Comparison of ENCODE assay signal across 20 cellular contexts in the genomic region with DNA sequence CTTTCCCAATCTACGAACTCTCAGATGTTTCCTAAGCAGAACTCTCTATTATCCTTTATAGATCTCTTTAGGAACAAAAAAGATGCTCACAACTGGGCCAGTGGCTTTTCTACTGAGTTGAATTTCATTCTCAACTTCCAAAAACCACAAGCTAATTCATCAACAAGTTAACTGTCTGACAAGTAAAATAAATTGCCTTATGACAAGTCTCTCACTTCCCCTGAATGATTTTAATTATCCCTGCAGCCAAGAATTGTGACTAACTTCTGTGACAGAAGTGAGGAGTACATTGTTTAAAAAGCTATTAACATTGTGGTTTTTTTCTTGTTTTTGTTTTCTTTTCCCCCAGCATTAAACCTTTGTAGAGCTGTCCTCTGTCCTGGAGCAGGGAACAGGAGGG.
DNase-seq lines count a peak whose midpoint lies in the region; ATAC-seq, FAIRE-seq and TF ChIP-seq lines count a peak whose summit lies in the region.
"Had no signal": no experiment of that assay in that cellular context is flagged by ENCODE, and none has a peak within 500 bp of the region (broad histone marks: within the 10 kb centered on the region; RNA-seq: fewer than 3 reads in every experiment).

No MANE protein-coding gene starts in this region.

- peaks cover 5% of the 10 kb centered on the region for H3K9me3 Mint-ChIP-seq in activated CD4-positive, alpha-beta T cell treated with anti-CD3 and anti-CD28 coated beads for 36 hours (ENCODE audit: low read depth)

- CTCF ChIA-PET in K562 (lab: Yijun Ruan, JAX; ENCODE audit: low intra/inter-chr PET ratio) = no interaction called here
- CTCF ChIA-PET in activated CD4-positive, alpha-beta T cell treated with anti-CD3 and anti-CD28 coated beads for 36 hours (lab: Charles Lee) = no interaction called here

- no peaks in the 10 kb centered on the region for H3K9me1 ChIP-seq in K562 (ENCODE audit: control insufficient read depth, insufficient read depth, low read length)

- DNase-seq in Caki2 (ENCODE audit: low read depth) (peak; percentile 2), NOMO-1 treated with DMSO at 0.1 percent for 48 hours (lab: John Stamatoyannopoulos, UW; ENCODE audit: unreplicated experiment) (peak; percentile 62), K562 (ENCODE audit: extremely low read depth in 1 of 4, low spot score in 3 of 4) (no peak), left kidney (ENCODE audit: low read depth, low spot score) (peak; percentile 42), T1000 (lab: John Stamatoyannopoulos, UW) (no peak), cerebellar cortex (ENCODE audit: low spot score) (no peak), HK-2 (ENCODE audit: unreplicated experiment) (no peak)
- no peak for DNase-seq in activated CD4-positive, alpha-beta T cell treated with anti-CD3 and anti-CD28 coated beads for 36 hours
- DNase-seq: Calu3; CD4-positive, alpha-beta memory T cell; DMS53; DND-41; GM23248 had no signal

- no peak for TF ChIP-seq EP300 in K562 (IDR thresholded peaks at IDR 0.05; ENCODE audit: low read length)

- H3K4me3 ChIP-seq in K562 = no peak overlapping the region
- H3K4me3 ChIP-seq: BLaER1, GM23248, HAP-1 had no signal

- TF ChIP-seq CTCF in K562 (IDR thresholded peaks at IDR 0.05 in 2 of 3, conservative IDR thresholded peaks at IDR 0.05 in 1 of 3; ENCODE audit: insufficient read depth in 2 of 3, low read depth in 1 of 3, low read length in 3 of 3) = no peak

- in situ Hi-C loops in Caki2 (cut with HindIII; ENCODE audit: low pct_unique_long_range_greater_than_20kb, low sequenced_read_pairs) (no loop called here), K562 (cut with MboI) (no loop called here)

- H3K36me3 Mint-ChIP-seq in activated CD4-positive, alpha-beta T cell treated with anti-CD3 and anti-CD28 coated beads for 36 hours (ENCODE audit: low read depth) = no peaks in the 10 kb centered on the region
- H3K36me3 Mint-ChIP-seq: CD14-positive monocyte; CD4-positive, alpha-beta memory T cell had no signal

- no peak for TF ChIP-seq RAD21 in K562 (CRISPR knock-in tag; conservative IDR thresholded peaks at IDR 0.05 in 1 of 2, IDR thresholded peaks at IDR 0.05 in 1 of 2)

- no peaks in the 10 kb centered on the region for H3K4me1 ChIP-seq in K562 (replicated peaks in 1 of 2; ENCODE audit: control insufficient read depth in 2 of 2, insufficient read depth in 2 of 2, low read length in 2 of 2)
- H3K4me1 ChIP-seq: BLaER1, HAP-1 had no signal

- no peak overlapping the region for H3K27ac Mint-ChIP-seq in activated CD4-positive, alpha-beta T cell treated with anti-CD3 and anti-CD28 coated beads for 36 hours
- H3K27ac Mint-ChIP-seq: CD14-positive monocyte; CD4-positive, alpha-beta memory T cell had no signal

- BruUV-seq in K562 (replicated peaks; lab: Mats Ljungman, UMichigan) = no TSS peak

- no peak overlapping the region for H3K4me2 ChIP-seq in K562 (ENCODE audit: insufficient read depth, low read length)
- H3K4me2 ChIP-seq: BLaER1 had no signal

- no peaks in the 10 kb centered on the region for H3K9me3 ChIP-seq in K562 (replicated peaks; ENCODE audit: control insufficient read depth, insufficient read depth, low read depth, low read length)
- H3K9me3 ChIP-seq: BLaER1, HAP-1 had no signal

- no peaks in the 10 kb centered on the region for H3K27me3 Mint-ChIP-seq in activated CD4-positive, alpha-beta T cell treated with anti-CD3 and anti-CD28 coated beads for 36 hours
- H3K27me3 Mint-ChIP-seq: CD4-positive, alpha-beta memory T cell had no signal

- H3K9ac ChIP-seq in K562 (ENCODE audit: insufficient read depth in 1 of 2, low read depth in 2 of 2, low read length in 2 of 2) = no peak overlapping the region
- H3K9ac ChIP-seq: BLaER1, GM23248 had no signal

- POLR2A ChIA-PET in K562 (lab: Yijun Ruan, JAX) = interaction anchor here (0.9 kb wide), 1 partner anchor 16 kb away, joined by 3 read pairs; no protein-coding TSS in a partner anchor
- POLR2A ChIA-PET in activated CD4-positive, alpha-beta T cell treated with anti-CD3 and anti-CD28 coated beads for 36 hours (lab: Charles Lee) = no interaction called here

- no peaks in the 10 kb centered on the region for H3K79me2 ChIP-seq in K562 (ENCODE audit: control insufficient read depth, insufficient read depth, low read length)

- no peaks in the 10 kb centered on the region for H3K27me3 ChIP-seq in K562 (ENCODE audit: control insufficient read depth in 2 of 2, insufficient read depth in 2 of 2, low read length in 2 of 2)
- H3K27me3 ChIP-seq: BLaER1 had no signal

- intact Hi-C loops in K562 (cut with micrococcal nuclease) = no loop called here
- intact Hi-C loops in activated CD4-positive, alpha-beta T cell treated with anti-CD3 and anti-CD28 coated beads for 36 hours (cut with DNase I, micrococcal nuclease) = no loop called here

- TF ChIP-seq POLR2A in K562 (conservative IDR thresholded peaks at IDR 0.05) = no peak

- no peak overlapping the region for H3K27ac ChIP-seq in K562 (ENCODE audit: extremely low read depth, low read depth, low read length)
- H3K27ac ChIP-seq: 22Rv1, BLaER1, GM23248 had no signal

- H2AFZ ChIP-seq in K562 (ENCODE audit: low read depth, low read length) = no peak overlapping the region
- H2AFZ ChIP-seq: GM23248 had no signal

- no peaks in the 10 kb centered on the region for H3K36me3 ChIP-seq in K562 (ENCODE audit: control insufficient read depth, insufficient read depth, low read length)
- H3K36me3 ChIP-seq: BLaER1, HAP-1 had no signal

- ATAC-seq in K562 = no peak
- no peak for ATAC-seq in activated CD4-positive, alpha-beta T cell treated with anti-CD3 and anti-CD28 coated beads for 36 hours

- WGBS in K562 (ENCODE audit: insufficient coverage, low coverage, missing lambda C conversion rate) = 23% methylated on average over 1 of the region's 1 CpG

- H4K20me1 ChIP-seq in K562 (replicated peaks; ENCODE audit: control insufficient read depth, insufficient read depth, low read length) = no peaks in the 10 kb centered on the region
- H4K20me1 ChIP-seq: BLaER1 had no signal

- no peak overlapping the region for H3K4me3 Mint-ChIP-seq in activated CD4-positive, alpha-beta T cell treated with anti-CD3 and anti-CD28 coated beads for 36 hours
- H3K4me3 Mint-ChIP-seq: CD14-positive monocyte; CD4-positive, alpha-beta memory T cell had no signal

- FAIRE-seq in K562 (lab: Jason Lieb, UNC) = no peak
- FAIRE-seq: G401.6, GM12891, GM19239 had no signal

- H3K4me1 Mint-ChIP-seq in activated CD4-positive, alpha-beta T cell treated with anti-CD3 and anti-CD28 coated beads for 36 hours = no peaks in the 10 kb centered on the region
- H3K4me1 Mint-ChIP-seq: CD4-positive, alpha-beta memory T cell had no signal

TF ChIP-seq in K562, 482 proteins besides CTCF, POLR2A, EP300 and RAD21 (continues in another document):
- TF ChIP-seq, protein P1, sequence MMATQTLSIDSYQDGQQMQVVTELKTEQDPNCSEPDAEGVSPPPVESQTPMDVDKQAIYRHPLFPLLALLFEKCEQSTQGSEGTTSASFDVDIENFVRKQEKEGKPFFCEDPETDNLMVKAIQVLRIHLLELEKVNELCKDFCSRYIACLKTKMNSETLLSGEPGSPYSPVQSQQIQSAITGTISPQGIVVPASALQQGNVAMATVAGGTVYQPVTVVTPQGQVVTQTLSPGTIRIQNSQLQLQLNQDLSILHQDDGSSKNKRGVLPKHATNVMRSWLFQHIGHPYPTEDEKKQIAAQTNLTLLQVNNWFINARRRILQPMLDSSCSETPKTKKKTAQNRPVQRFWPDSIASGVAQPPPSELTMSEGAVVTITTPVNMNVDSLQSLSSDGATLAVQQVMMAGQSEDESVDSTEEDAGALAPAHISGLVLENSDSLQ (IDR thresholded peaks at IDR 0.05) = peak; percentile 44; the same call in 1 of the 2 replicates
- TF ChIP-seq, protein P2, sequence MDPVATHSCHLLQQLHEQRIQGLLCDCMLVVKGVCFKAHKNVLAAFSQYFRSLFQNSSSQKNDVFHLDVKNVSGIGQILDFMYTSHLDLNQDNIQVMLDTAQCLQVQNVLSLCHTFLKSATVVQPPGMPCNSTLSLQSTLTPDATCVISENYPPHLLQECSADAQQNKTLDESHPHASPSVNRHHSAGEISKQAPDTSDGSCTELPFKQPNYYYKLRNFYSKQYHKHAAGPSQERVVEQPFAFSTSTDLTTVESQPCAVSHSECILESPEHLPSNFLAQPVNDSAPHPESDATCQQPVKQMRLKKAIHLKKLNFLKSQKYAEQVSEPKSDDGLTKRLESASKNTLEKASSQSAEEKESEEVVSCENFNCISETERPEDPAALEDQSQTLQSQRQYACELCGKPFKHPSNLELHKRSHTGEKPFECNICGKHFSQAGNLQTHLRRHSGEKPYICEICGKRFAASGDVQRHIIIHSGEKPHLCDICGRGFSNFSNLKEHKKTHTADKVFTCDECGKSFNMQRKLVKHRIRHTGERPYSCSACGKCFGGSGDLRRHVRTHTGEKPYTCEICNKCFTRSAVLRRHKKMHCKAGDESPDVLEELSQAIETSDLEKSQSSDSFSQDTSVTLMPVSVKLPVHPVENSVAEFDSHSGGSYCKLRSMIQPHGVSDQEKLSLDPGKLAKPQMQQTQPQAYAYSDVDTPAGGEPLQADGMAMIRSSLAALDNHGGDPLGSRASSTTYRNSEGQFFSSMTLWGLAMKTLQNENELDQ (CRISPR knock-in tag; IDR thresholded peaks at IDR 0.05; ENCODE audit: borderline replicate concordance) = no peak
- TF ChIP-seq, protein P3, sequence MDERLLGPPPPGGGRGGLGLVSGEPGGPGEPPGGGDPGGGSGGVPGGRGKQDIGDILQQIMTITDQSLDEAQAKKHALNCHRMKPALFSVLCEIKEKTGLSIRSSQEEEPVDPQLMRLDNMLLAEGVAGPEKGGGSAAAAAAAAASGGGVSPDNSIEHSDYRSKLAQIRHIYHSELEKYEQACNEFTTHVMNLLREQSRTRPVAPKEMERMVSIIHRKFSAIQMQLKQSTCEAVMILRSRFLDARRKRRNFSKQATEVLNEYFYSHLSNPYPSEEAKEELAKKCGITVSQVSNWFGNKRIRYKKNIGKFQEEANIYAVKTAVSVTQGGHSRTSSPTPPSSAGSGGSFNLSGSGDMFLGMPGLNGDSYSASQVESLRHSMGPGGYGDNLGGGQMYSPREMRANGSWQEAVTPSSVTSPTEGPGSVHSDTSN (CRISPR knock-in tag; IDR thresholded peaks at IDR 0.05; ENCODE audit: low read depth) = no peak
- TF ChIP-seq, protein P3 (tag; conservative IDR thresholded peaks at IDR 0.05; ENCODE audit: low read depth) = peak; percentile 72
- peak; percentile 89 for TF ChIP-seq MEIS2 (IDR thresholded peaks at IDR 0.05; ENCODE audit: partially characterized antibody)

Comparison
In these comparisons a context has a peak if more than half of its experiments do, and no peak if none do; other contexts are left out.
1. DNase-seq: peak in Caki2 (single experiment), NOMO-1 treated with DMSO at 0.1 percent for 48 hours (single experiment) and left kidney (single experiment); none in K562 (0 of 4), T1000 (single experiment), cerebellar cortex (single experiment), activated CD4-positive, alpha-beta T cell treated with anti-CD3 and anti-CD28 coated beads for 36 hours (single experiment) and HK-2 (single experiment).